ENCODE assay signal across 13 cellular contexts in genomic region chr1:157270705-157271274, GRCh38.
"Had no signal": no experiment of that assay in that cellular context is flagged by ENCODE, and none has a peak within 500 bp of the region (broad histone marks: within the 10 kb centered on the region; RNA-seq: fewer than 3 reads in every experiment).

No MANE protein-coding gene starts in this region.

- H3K4me3 ChIP-seq: left lung, sigmoid colon, upper lobe of right lung had no signal

- H3K36me3 Mint-ChIP-seq: activated naive CD4-positive, alpha-beta T cell treated with anti-CD3 and anti-CD28 coated beads, Interleukin-2, amount 10 ng/mL, durations not matched to agents 7 days and 5 days had no signal

- H3K9me3 ChIP-seq: left lung, sigmoid colon, upper lobe of right lung had no signal

- H3K4me3 Mint-ChIP-seq: activated naive CD4-positive, alpha-beta T cell treated with anti-CD3 and anti-CD28 coated beads, Interleukin-2, amount 10 ng/mL, durations not matched to agents 7 days and 5 days; activated T-helper 17 cell treated with anti-CD3 and anti-CD28 coated beads, Interleukin-2, amount 50 U/mL, for 72 hours; nephron progenitor cell had no signal

- H3K27ac Mint-ChIP-seq: activated naive CD4-positive, alpha-beta T cell treated with anti-CD3 and anti-CD28 coated beads, Interleukin-2, amount 10 ng/mL, durations not matched to agents 7 days and 5 days; activated T-helper 17 cell treated with anti-CD3 and anti-CD28 coated beads, Interleukin-2, amount 50 U/mL, for 72 hours; nephron progenitor cell had no signal

- H3K4me1 Mint-ChIP-seq: activated naive CD4-positive, alpha-beta T cell treated with anti-CD3 and anti-CD28 coated beads, Interleukin-2, amount 10 ng/mL, durations not matched to agents 7 days and 5 days; activated T-helper 17 cell treated with anti-CD3 and anti-CD28 coated beads, Interleukin-2, amount 50 U/mL, for 72 hours; nephron progenitor cell had no signal

- ATAC-seq: activated T-helper 17 cell treated with anti-CD3 and anti-CD28 coated beads, Interleukin-2, amount 50 U/mL, for 72 hours; left lung; stimulated activated naive CD8-positive, alpha-beta T cell treated with anti-CD3 and anti-CD28 coated beads, Interleukin-15, Interleukin-2, amounts not matched to agents 100 U/mL and 50 U/mL, for 24 hours had no signal

- DNase-seq: activated CD4-positive, alpha-beta T cell treated with anti-CD3 and anti-CD28 coated beads for 48 hours; activated CD8-positive, alpha-beta memory T cell treated with anti-CD3 and anti-CD28 coated beads for 24 hours; activated naive CD4-positive, alpha-beta T cell treated with anti-CD3 and anti-CD28 coated beads, Interleukin-2, amount 10 ng/mL, durations not matched to agents 7 days and 5 days; activated T-cell treated with anti-CD3 and anti-CD28 coated beads for 4 hours; left lung; mesenchymal stem cell; nephron progenitor cell; sigmoid colon; stimulated activated CD4-positive, alpha-beta T cell treated with anti-CD3 and anti-CD28 coated beads, Interleukin-2, amount 100 ng/mL, for 24 hours; stimulated activated naive CD8-positive, alpha-beta T cell treated with anti-CD3 and anti-CD28 coated beads, Interleukin-15, Interleukin-2, amounts not matched to agents 100 U/mL and 50 U/mL, for 24 hours; upper lobe of right lung; WERI-Rb-1 had no signal

- H3K9me3 Mint-ChIP-seq: activated naive CD4-positive, alpha-beta T cell treated with anti-CD3 and anti-CD28 coated beads, Interleukin-2, amount 10 ng/mL, durations not matched to agents 7 days and 5 days; activated T-helper 17 cell treated with anti-CD3 and anti-CD28 coated beads, Interleukin-2, amount 50 U/mL, for 72 hours; nephron progenitor cell had no signal
